In the genomic region with DNA sequence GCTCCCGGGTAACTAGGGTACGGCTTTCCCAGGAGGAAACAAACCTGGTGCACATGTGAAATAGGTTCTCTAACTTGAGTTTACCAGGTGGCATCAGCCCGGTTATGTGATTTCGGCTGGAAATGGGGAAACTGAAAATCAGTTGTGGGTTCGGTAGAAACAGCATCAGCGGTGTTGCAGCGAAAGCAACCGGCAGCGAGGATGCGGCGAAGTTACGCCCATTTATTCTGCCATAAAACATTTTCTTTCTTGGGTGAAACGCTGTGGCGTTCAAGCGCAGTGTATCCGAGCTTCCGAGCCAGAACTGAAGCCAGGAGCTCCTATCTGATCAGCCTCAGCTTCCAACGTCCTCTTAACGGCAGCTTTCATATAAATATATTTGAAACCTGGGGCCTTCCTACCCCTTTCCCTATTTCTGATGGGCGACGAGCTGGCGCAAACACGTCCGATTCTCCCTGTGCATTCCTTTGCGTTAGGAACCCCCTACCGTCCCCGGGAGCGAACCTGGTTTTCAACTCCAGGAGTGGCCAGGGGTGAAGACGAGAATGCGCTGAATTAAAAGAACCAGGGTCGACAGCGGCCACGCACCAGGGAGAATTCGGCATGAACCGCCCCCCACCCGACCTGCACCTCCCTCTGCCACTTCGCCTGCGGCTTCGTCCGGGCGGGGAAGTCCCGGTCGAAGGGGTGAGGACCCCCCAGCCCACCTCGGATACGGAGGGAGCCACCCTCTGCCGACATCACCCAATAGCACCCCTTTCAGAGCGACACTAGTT, we compare ENCODE assay signal across 8 cellular contexts. TPM values are rescaled to one million over a fixed set of nuclear protein-coding genes. Genes with fewer than 3 reads are reported as not detected.
DNase-seq lines count a peak whose midpoint lies in the region; ATAC-seq, FAIRE-seq and TF ChIP-seq lines count a peak whose summit lies in the region.

No MANE protein-coding gene starts in this region.

- no peak overlapping the region for H3K27ac ChIP-seq in Panc1 (ENCODE audit: low read length)

- peak overlapping the region; percentile 55 to 67 for H3K4me3 ChIP-seq in Panc1 (ENCODE audit: low read depth in 2 of 2, low read length in 2 of 2)
- peak overlapping the region; percentile 88 for H3K4me3 ChIP-seq in astrocyte of the spinal cord (ENCODE audit: low read depth, low read length)
- peak overlapping the region; percentile 69 for H3K4me3 ChIP-seq in kidney epithelial cell (ENCODE audit: low read depth, low read length)

- in situ Hi-C loops in Panc1 (cut with HindIII; ENCODE audit: low pct_unique_long_range_greater_than_20kb, low sequenced_read_pairs), result no loop called here
- in situ Hi-C loops in astrocyte of the spinal cord (cut with HindIII; ENCODE audit: low sequenced_read_pairs), result no loop called here

- POLR2A ChIA-PET in Panc1 (lab: Charles Lee), result no interaction called here

- no peaks in the 10 kb centered on the region for H3K9me3 ChIP-seq in Panc1 (ENCODE audit: control insufficient read depth, insufficient read depth, low read depth, low read length)

- TF ChIP-seq CTCF in Panc1 (IDR thresholded peaks at IDR 0.05) (no peak), astrocyte of the spinal cord (IDR thresholded peaks at IDR 0.05; ENCODE audit: low read depth, low read length) (no peak), kidney epithelial cell (IDR thresholded peaks at IDR 0.05; ENCODE audit: insufficient read depth, low read length, poor library complexity, severe bottlenecking) (peak; percentile 17)

- no peak for DNase-seq in GM12892 (ENCODE audit: insufficient read length)
- no peak for DNase-seq in Panc1 (ENCODE audit: low read depth, low spot score)
- peak; percentile 55 for DNase-seq in astrocyte of the spinal cord (ENCODE audit: low read depth, low spot score)
- no peak for DNase-seq in kidney epithelial cell (ENCODE audit: low read depth)
- DNase-seq in stimulated activated CD8-positive, alpha-beta memory T cell treated with anti-CD3 and anti-CD28 coated beads, Interleukin-4, amount 100 ng/mL, for 48 hours, result peak; percentile 39
- no peak for DNase-seq in RKO (ENCODE audit: low spot score)

- no TSS peak for BruUV-seq in Panc1 (replicated peaks; lab: Mats Ljungman, UMichigan)

- peaks cover 7% of the 10 kb centered on the region; the same call in 1 of the 2 replicates for H3K4me1 ChIP-seq in Panc1 (ENCODE audit: control insufficient read depth, insufficient read depth, low read length)

- FAIRE-seq in GM12892 (lab: Jason Lieb, UNC), result peak; percentile 82

- CTCF ChIA-PET in Panc1 (lab: Charles Lee), result no interaction called here

- ATAC-seq in Panc1, result no peak
- ATAC-seq in GM21390 (IDR thresholded peaks at IDR 0.05; ENCODE audit: unreplicated experiment), result no peak
- ATAC-seq in HG03097 (IDR thresholded peaks at IDR 0.05; ENCODE audit: low FRiP score, unreplicated experiment), result no peak

- intact Hi-C loops in Panc1 (cut with micrococcal nuclease; ENCODE audit: unreplicated experiment), result no loop called here

- peaks cover 30% of the 10 kb centered on the region for H3K27me3 ChIP-seq in Panc1 (ENCODE audit: control insufficient read depth, insufficient read depth, low read length)
- no peaks in the 10 kb centered on the region for H3K27me3 ChIP-seq in kidney epithelial cell (ENCODE audit: control insufficient read depth, insufficient read depth, low read length)

- peak; percentile 18; the same call in 1 of the 2 replicates for TF ChIP-seq POLR2A in GM12892 (IDR thresholded peaks at IDR 0.05; ENCODE audit: low read depth, low read length)

- H3K36me3 ChIP-seq in Panc1 (ENCODE audit: control insufficient read depth, insufficient read depth, low read length), result peaks cover 3% of the 10 kb centered on the region; the same call in 1 of the 2 replicates
- H3K36me3 ChIP-seq in kidney epithelial cell (ENCODE audit: control insufficient read depth, insufficient read depth, low read length), result no peaks in the 10 kb centered on the region

RNA-seq across cellular contexts. Expression of a gene that starts 1.6 kb away (rescaled TPM):
- polyA plus RNA-seq in GM12892 (2012; ENCODE audit: missing spikeins), result 2.2 TPM
- not detected for total RNA-seq in Panc1 (2021; ENCODE audit: unreplicated experiment)
- not detected for polyA plus RNA-seq in Panc1 (2012; ENCODE audit: insufficient read length)
- total RNA-seq in kidney epithelial cell, result 0.79 TPM in 1 of 2 replicates, not detected in the other

RNA-seq across cellular contexts. Expression of a gene that starts 34.0 kb away (rescaled TPM):
- polyA plus RNA-seq in GM12892 (2012; ENCODE audit: missing spikeins), result 26.0 TPM
- 18.2 TPM for total RNA-seq in Panc1 (2021; ENCODE audit: unreplicated experiment)
- polyA plus RNA-seq in Panc1 (2012; ENCODE audit: insufficient read length), result 12.1 TPM
- 23.1 and 45.8 TPM in 2 replicates for total RNA-seq in kidney epithelial cell

Comparison
In these comparisons a context has a peak if more than half of its experiments do, and no peak if none do; other contexts are left out.
1. DNase-seq: peak in astrocyte of the spinal cord (single experiment) and stimulated activated CD8-positive, alpha-beta memory T cell treated with anti-CD3 and anti-CD28 coated beads, Interleukin-4, amount 100 ng/mL, for 48 hours (single experiment); none in GM12892 (single experiment), Panc1 (single experiment), kidney epithelial cell (single experiment) and RKO (single experiment).
2. Peak in every context shown above with its lines, with median percentiles within 50 percentile points of each other: H3K4me3 ChIP-seq.